19 cellular contexts compared by ENCODE assay signal in the genomic region with DNA sequence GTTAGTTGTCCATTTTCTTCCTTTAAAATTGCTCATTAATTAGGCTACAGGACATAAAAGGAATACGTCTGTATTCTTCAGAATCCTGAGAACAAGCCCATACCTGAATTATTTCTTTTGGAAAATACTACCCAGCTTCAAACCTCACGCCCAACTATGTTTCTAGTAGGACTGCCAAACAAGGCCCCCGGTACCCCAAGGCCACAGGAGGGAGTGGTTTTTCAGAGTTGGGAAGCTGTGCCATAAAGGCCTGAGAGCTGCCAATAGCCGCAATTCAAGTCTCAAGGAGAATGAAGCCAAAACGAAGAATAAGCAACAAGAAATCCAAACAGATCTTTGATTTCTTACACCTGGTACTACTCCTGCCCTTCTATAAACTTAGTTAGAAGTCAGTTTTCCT. TPM values are rescaled to one million over a fixed set of nuclear protein-coding genes. Genes with fewer than 3 reads are reported as not detected.
DNase-seq lines count a peak whose midpoint lies in the region; ATAC-seq and TF ChIP-seq lines count a peak whose summit lies in the region.
"Had no signal": no experiment of that assay in that cellular context is flagged by ENCODE, and none has a peak within 500 bp of the region (broad histone marks: within the 10 kb centered on the region; RNA-seq: fewer than 3 reads in every experiment).

No MANE protein-coding gene starts in this region.

- H2AK5ac ChIP-seq in H9 (ENCODE audit: insufficient read length, low read length), result no peak overlapping the region

- peaks cover 45 to 51% of the 10 kb centered on the region in 2 experiments for H3K4me1 Mint-ChIP-seq in H9

- no peak overlapping the region for H2BK12ac ChIP-seq in H9 (ENCODE audit: insufficient read length, low read depth, low read length)

- H3K56ac ChIP-seq in H9 (ENCODE audit: insufficient read length, low read depth, low read length), result no peak overlapping the region

- no peak overlapping the region for H3K4ac ChIP-seq in H9 (ENCODE audit: low read depth, low read length)

- H3K9me3 Mint-ChIP-seq in H9, result no peaks in the 10 kb centered on the region
- H3K9me3 Mint-ChIP-seq: activated naive CD4-positive, alpha-beta T cell treated with anti-CD3 and anti-CD28 coated beads, Interleukin-2, amount 50 U/mL, for 24 hours; naive B cell had no signal

- intact Hi-C loops in body of pancreas (cut with DNase I) (loop anchor here (10.0 kb wide), 1 partner anchor 87 kb away; no protein-coding TSS in a partner anchor), posterior cingulate gyrus (cut with DNase I) (loop anchor here (5.0 kb wide), 1 partner anchor 34 kb away; no protein-coding TSS in a partner anchor)

- H3K27me3 Mint-ChIP-seq in H9 (ENCODE audit: low read depth), result no peaks in the 10 kb centered on the region
- H3K27me3 Mint-ChIP-seq: activated naive CD4-positive, alpha-beta T cell treated with anti-CD3 and anti-CD28 coated beads, Interleukin-2, amount 50 U/mL, for 24 hours; naive B cell had no signal

- no peak overlapping the region for H3K4me3 Mint-ChIP-seq in H9
- H3K4me3 Mint-ChIP-seq: activated naive CD4-positive, alpha-beta T cell treated with anti-CD3 and anti-CD28 coated beads, Interleukin-2, amount 50 U/mL, for 24 hours; naive B cell had no signal

- H3K27ac ChIP-seq in H9 (ENCODE audit: insufficient read length, low read depth, low read length) (no peak overlapping the region), body of pancreas (peak overlapping the region in 2 of 4 donors; percentile 15 to 36), layer of hippocampus (ENCODE audit: low read depth, low read length) (peak overlapping the region; percentile 6), stomach smooth muscle (ENCODE audit: low read length) (no peak overlapping the region)
- H3K27ac ChIP-seq: tibial artery had no signal

- no peaks in the 10 kb centered on the region for H4K20me1 ChIP-seq in H9 (ENCODE audit: control insufficient read depth, insufficient read depth, insufficient read length)

- H3K27me3 ChIP-seq in H9 (ENCODE audit: insufficient read depth, low read length) (no peaks in the 10 kb centered on the region), body of pancreas (no peaks in the 10 kb centered on the region), layer of hippocampus (ENCODE audit: control insufficient read depth, insufficient read depth, low read length) (no peaks in the 10 kb centered on the region), stomach smooth muscle (ENCODE audit: control insufficient read depth in 1 of 2, insufficient read depth in 2 of 2, low read length in 2 of 2) (no peaks in the 10 kb centered on the region)
- H3K27me3 ChIP-seq: BE2C, tibial artery had no signal

- H3K9ac ChIP-seq in H9 (ENCODE audit: extremely low read depth, insufficient read length, low read length), result no peak overlapping the region
- H3K9ac ChIP-seq in stomach smooth muscle (ENCODE audit: low read length in 2 of 2), result peak overlapping the region in 1 of 2 donors; percentile 29

- peak; percentile 33 for ATAC-seq in body of pancreas
- no peak for ATAC-seq in HG02642 (IDR thresholded peaks at IDR 0.05; ENCODE audit: poor library complexity, unreplicated experiment)
- ATAC-seq in HG02981 (IDR thresholded peaks at IDR 0.05; ENCODE audit: unreplicated experiment), result no peak
- ATAC-seq: HepG2 had no signal

- H4K91ac ChIP-seq in H9 (ENCODE audit: insufficient read length, low read depth, low read length), result no peak overlapping the region

- H3K18ac ChIP-seq in H9 (ENCODE audit: insufficient read length, low read depth, low read length), result no peak overlapping the region

- no peak overlapping the region for H3K23ac ChIP-seq in H9 (ENCODE audit: insufficient read length, low read depth, low read length)

- no peak for TF ChIP-seq POLR2A in body of pancreas (IDR thresholded peaks at IDR 0.05)

- H3K36me3 Mint-ChIP-seq in H9 (ENCODE audit: insufficient read depth in 1 of 3, low read depth in 3 of 3), result peaks cover 0 to 15% (median 2%) of the 10 kb centered on the region in 3 experiments; a peak in 4 of 7 replicates
- H3K36me3 Mint-ChIP-seq: activated naive CD4-positive, alpha-beta T cell treated with anti-CD3 and anti-CD28 coated beads, Interleukin-2, amount 50 U/mL, for 24 hours; naive B cell had no signal

- H3K4me3 ChIP-seq in body of pancreas (no peak overlapping the region), stomach smooth muscle (ENCODE audit: low read length in 2 of 2) (peak overlapping the region; percentile 8 to 20)
- H3K4me3 ChIP-seq: tibial artery had no signal

- no CpG with 5 or more reads among the region's 5 CpGs for WGBS in H9 (ENCODE audit: extremely low coverage, insufficient read length, low lambda C conversion rate)
- 20 to 36% methylated on average over 5 of the region's 5 CpGs for WGBS in body of pancreas, 2 donors

- H3K36me3 ChIP-seq in body of pancreas (replicated peaks in 1 of 2; ENCODE audit: insufficient read depth in 1 of 2, low read depth in 2 of 2) (no peaks in the 10 kb centered on the region), stomach smooth muscle (ENCODE audit: control insufficient read depth in 2 of 2, insufficient read depth in 2 of 2, low read length in 2 of 2) (no peaks in the 10 kb centered on the region)
- H3K36me3 ChIP-seq: BE2C, tibial artery had no signal

- no peak overlapping the region for H4K5ac ChIP-seq in H9 (ENCODE audit: insufficient read length, low read depth, low read length)

- DNase-seq in H9, result no peak
- peak; percentile 31 to 66 (median 49) for DNase-seq in body of pancreas
- DNase-seq in posterior cingulate gyrus, result no peak
- DNase-seq in KBM-7, result no peak
- DNase-seq: activated CD4-positive, CD25-positive, alpha-beta regulatory T cell treated with anti-CD3 and anti-CD28 coated beads, Interleukin-2, amount 50 U/mL, for 72 hours; activated CD8-positive, alpha-beta memory T cell treated with anti-CD3 and anti-CD28 coated beads, Interleukin-2, amount 50 U/mL, for 4 hours; BE2C; cerebellar nuclear complex; hippocampal formation; left cardiac atrium; naive B cell; NCI-H748 treated with DMSO at 0.1 percent for 48 hours; tibial artery had no signal

- H2BK15ac ChIP-seq in H9 (ENCODE audit: low read depth, low read length), result no peak overlapping the region

- H3T11ph ChIP-seq in H9 (ENCODE audit: low read length), result no peak overlapping the region

- peaks cover 46% of the 10 kb centered on the region; the same call in 1 of the 2 replicates for H3K79me2 ChIP-seq in H9 (ENCODE audit: insufficient read depth, low read length)

- H3K9me3 ChIP-seq in H9 (ENCODE audit: control insufficient read depth, low read depth, low read length) (no peaks in the 10 kb centered on the region), body of pancreas (no peaks in the 10 kb centered on the region), stomach smooth muscle (ENCODE audit: control insufficient read depth in 2 of 2, low read length in 2 of 2) (no peaks in the 10 kb centered on the region)
- H3K9me3 ChIP-seq: BE2C, tibial artery had no signal

- H3K79me1 ChIP-seq in H9 (ENCODE audit: insufficient read depth, low read depth, low read length, poor library complexity, severe bottlenecking), result peaks cover 2% of the 10 kb centered on the region

- TF ChIP-seq CTCF in H9 (conservative IDR thresholded peaks at IDR 0.05) (no peak), body of pancreas (IDR thresholded peaks at IDR 0.05) (peak in 2 of 7 experiments; percentile 13 to 17)

- H4K8ac ChIP-seq in H9 (replicated peaks; ENCODE audit: insufficient read length, low read depth, low read length), result no peak overlapping the region

- no peaks in the 10 kb centered on the region for H3K23me2 ChIP-seq in H9 (ENCODE audit: insufficient read length, low read depth, low read length, poor library complexity, severe bottlenecking)

- no peak overlapping the region for H2BK5ac ChIP-seq in H9 (ENCODE audit: insufficient read length, low read length)

- no peak overlapping the region for H3K4me2 ChIP-seq in H9 (ENCODE audit: insufficient read depth, insufficient read length, low read length)

- peak overlapping the region; percentile 1 to 91 (median 48); a peak in 5 of 7 replicates for H3K27ac Mint-ChIP-seq in H9
- H3K27ac Mint-ChIP-seq: activated naive CD4-positive, alpha-beta T cell treated with anti-CD3 and anti-CD28 coated beads, Interleukin-2, amount 50 U/mL, for 24 hours had no signal

- peaks cover 4% of the 10 kb centered on the region; the same call in 1 of the 2 replicates for H3K4me1 ChIP-seq in H9 (ENCODE audit: insufficient read depth, low read length)
- peaks cover 45% of the 10 kb centered on the region for H3K4me1 ChIP-seq in body of pancreas
- peaks cover 21% of the 10 kb centered on the region for H3K4me1 ChIP-seq in stomach smooth muscle (ENCODE audit: control insufficient read depth, insufficient read depth, low read length)
- H3K4me1 ChIP-seq: BE2C had no signal

- no peak overlapping the region for H2AFZ ChIP-seq in H9 (ENCODE audit: low read length)

- H2BK120ac ChIP-seq in H9 (ENCODE audit: low read depth, low read length, poor library complexity, severe bottlenecking), result no peak overlapping the region

- no peak overlapping the region for H2BK20ac ChIP-seq in H9 (ENCODE audit: low read depth, low read length, poor library complexity, severe bottlenecking)

- in situ Hi-C loops in KBM-7 (cut with MboI; ENCODE audit: low pct_unique_long_range_greater_than_20kb, low sequenced_read_pairs), result no loop called here

- H3K14ac ChIP-seq in H9 (ENCODE audit: insufficient read depth, low read length), result no peak overlapping the region

RNA-seq across cellular contexts. Expression of a gene that starts 48.3 kb away (rescaled TPM):
- total RNA-seq in H9 (2021), result 185 and 188 TPM in 2 replicates
- total RNA-seq in body of pancreas, result 10 to 100 TPM; 26.7 to 29.3 TPM

RNA-seq across cellular contexts. Expression of a gene that starts 54.4 kb away (rescaled TPM):
- 45.4 and 51.9 TPM in 2 replicates for total RNA-seq in H9 (2021)
- 10 to 100 TPM; 17.9 to 40.5 TPM for total RNA-seq in body of pancreas

Comparison
In these comparisons a context has a peak if more than half of its experiments do, and no peak if none do; other contexts are left out.
1. DNase-seq: peak in body of pancreas (4 of 4); none in H9 (single experiment), posterior cingulate gyrus (0 of 10) and KBM-7 (single experiment).
2. H3K4me3 ChIP-seq: peak in stomach smooth muscle (2 of 2); none in body of pancreas (0 of 2).